ENCODE assay signal across 9 cellular contexts in the genomic region with DNA sequence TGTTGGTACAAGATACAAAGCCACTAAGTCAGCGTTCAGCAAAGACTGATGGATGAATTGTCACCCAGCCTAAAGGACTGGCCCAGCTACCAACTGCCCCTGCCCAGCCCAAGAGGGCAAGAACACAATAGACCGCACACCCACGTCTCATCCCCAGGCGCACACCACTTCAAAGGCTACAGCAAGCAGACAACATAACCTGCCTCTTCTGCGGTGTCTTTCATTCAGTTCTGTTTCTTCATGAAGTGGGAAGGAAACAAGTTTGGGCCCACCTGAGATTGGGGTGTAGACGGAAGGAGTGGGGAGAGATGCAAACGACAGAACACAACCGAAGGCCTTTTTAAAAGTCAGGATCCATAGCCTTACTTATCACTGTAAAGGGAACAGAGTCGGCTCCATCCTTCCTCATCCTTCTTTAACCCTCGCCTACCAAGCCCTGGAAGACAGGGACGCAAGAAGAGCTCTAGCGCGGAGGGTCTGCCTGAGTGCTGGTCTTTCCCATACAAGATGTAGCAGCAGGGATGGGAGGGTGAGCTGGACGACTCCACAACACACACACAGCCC. TPM values are rescaled to one million over a fixed set of nuclear protein-coding genes. Genes with fewer than 3 reads are reported as not detected.
A peak's percentile ranks its signal among the peaks of the same experiment; 100 is the strongest.
DNase-seq lines count a peak whose midpoint lies in the region; ATAC-seq and TF ChIP-seq lines count a peak whose summit lies in the region.
"Had no signal": no experiment of that assay in that cellular context is flagged by ENCODE, and none has a peak within 500 bp of the region (broad histone marks: within the 10 kb centered on the region; RNA-seq: fewer than 3 reads in every experiment).

No MANE protein-coding gene starts in this region.

- DNase-seq in GM03348 (ENCODE audit: low spot score) (peak; percentile 30), LNCaP clone FGC (ENCODE audit: low read depth) (no peak), fibroblast of villous mesenchyme (ENCODE audit: low read depth) (peak; percentile 68), nucleus accumbens (lab: John Stamatoyannopoulos, UW) (peak in 37 of 56 donors; percentile 1 to 83 (median 42)), NCI-H1048 (lab: John Stamatoyannopoulos, UW) (no peak), GDM1 (lab: John Stamatoyannopoulos, UW) (no peak)
- DNase-seq in activated T-cell treated with anti-CD3 and anti-CD28 coated beads, Interleukin-2, amount 50 U/mL, for 48 hours: peak; percentile 50 to 53

- peak overlapping the region; percentile 66 for H3K4me3 ChIP-seq in LNCaP clone FGC (ENCODE audit: low read depth, low read length)
- H3K4me3 ChIP-seq in fibroblast of villous mesenchyme (ENCODE audit: low read depth, low read length): peak overlapping the region; percentile 89

- TF ChIP-seq CTCF in LNCaP clone FGC (IDR thresholded peaks at IDR 0.05; ENCODE audit: control insufficient read depth, extremely low read depth, insufficient read depth): no peak
- no peak for TF ChIP-seq CTCF in fibroblast of villous mesenchyme (IDR thresholded peaks at IDR 0.05; ENCODE audit: insufficient read depth, low read depth, low read length)

- ATAC-seq in GM21390 (IDR thresholded peaks at IDR 0.05; ENCODE audit: unreplicated experiment): no peak

RNA-seq across cellular contexts. Expression of a gene that starts 0.7 kb away (rescaled TPM):
- 144 and 181 TPM in 2 replicates for total RNA-seq in fibroblast of villous mesenchyme

RNA-seq across cellular contexts. Expression of a gene that starts 38.6 kb away (rescaled TPM):
- 0.32 and 0.86 TPM in 2 replicates for total RNA-seq in fibroblast of villous mesenchyme
- total RNA-seq: activated CD8-positive, alpha-beta memory T cell treated with anti-CD3 and anti-CD28 coated beads for 36 hours had no signal

Comparison
In these comparisons a context has a peak if more than half of its experiments do, and no peak if none do; other contexts are left out.
1. DNase-seq: peak in GM03348 (single experiment), activated T-cell treated with anti-CD3 and anti-CD28 coated beads, Interleukin-2, amount 50 U/mL, for 48 hours (2 of 2), fibroblast of villous mesenchyme (single experiment) and nucleus accumbens (37 of 56); none in LNCaP clone FGC (single experiment), NCI-H1048 (single experiment) and GDM1 (single experiment).